Comparison of ENCODE assay signal across 1 cellular context in the genomic region with DNA sequence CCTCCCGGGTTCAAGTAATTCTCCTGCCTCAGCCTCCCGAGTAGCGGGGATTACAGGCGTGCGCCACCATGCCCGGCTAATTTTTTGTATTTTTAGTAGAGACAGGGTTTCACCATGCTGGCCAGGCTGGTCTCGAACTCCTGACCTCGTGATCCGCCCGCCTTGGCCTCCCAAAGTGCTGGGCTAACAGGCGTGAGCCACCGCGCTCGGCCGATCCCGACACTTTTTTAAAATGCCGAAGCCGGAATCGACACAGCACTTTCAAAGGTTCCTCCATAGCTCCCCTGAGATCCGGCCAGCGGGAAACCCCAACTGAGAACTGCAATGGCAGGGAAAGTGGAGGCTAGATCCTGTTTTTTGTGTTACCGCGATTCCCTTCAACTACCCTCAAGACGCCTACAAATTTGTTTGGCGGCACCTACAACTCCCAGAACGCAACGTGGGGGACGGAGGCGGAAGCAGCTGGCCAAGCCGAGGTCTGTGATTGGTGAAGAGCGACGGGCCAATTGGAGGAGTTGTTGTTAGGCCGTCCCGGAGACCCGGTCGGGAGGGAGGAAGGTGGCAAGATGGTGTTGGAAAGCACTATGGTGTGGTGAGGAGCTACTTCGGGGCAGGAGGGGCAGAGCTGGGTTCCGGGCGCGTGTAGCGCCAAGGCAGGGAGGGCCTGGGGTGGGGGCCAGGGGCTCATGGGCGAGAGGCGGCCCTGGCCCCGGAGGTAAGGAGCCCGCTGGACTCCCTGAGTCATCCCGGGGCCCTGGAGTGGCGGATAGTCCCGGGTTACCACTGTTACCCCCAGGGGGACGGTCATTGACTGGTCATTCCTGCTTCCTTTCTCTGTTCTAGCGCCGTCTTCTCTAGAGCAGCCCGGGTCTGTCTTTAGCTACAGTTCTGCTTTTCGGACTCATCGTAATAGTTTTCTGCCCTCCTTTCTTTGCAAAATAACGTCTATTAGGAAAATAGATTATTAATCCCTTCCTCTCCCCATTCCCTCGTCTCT.
A peak's percentile ranks its signal among the peaks of the same experiment; 100 is the strongest.
TF ChIP-seq lines count a peak whose summit lies in the region.

PSMD4 (plus strand) TSS at position 518 of the 997 bp plus-strand sequence; CDS start at position 567, 49 bp downstream.

TF ChIP-seq in A549, 52 proteins besides CTCF, POLR2A, EP300 and RAD21 (continued from another document):
- TF ChIP-seq, protein P1, sequence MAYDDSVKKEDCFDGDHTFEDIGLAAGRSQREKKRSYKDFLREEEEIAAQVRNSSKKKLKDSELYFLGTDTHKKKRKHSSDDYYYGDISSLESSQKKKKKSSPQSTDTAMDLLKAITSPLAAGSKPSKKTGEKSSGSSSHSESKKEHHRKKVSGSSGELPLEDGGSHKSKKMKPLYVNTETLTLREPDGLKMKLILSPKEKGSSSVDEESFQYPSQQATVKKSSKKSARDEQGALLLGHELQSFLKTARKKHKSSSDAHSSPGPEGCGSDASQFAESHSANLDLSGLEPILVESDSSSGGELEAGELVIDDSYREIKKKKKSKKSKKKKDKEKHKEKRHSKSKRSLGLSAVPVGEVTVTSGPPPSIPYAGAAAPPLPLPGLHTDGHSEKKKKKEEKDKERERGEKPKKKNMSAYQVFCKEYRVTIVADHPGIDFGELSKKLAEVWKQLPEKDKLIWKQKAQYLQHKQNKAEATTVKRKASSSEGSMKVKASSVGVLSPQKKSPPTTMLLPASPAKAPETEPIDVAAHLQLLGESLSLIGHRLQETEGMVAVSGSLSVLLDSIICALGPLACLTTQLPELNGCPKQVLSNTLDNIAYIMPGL (CRISPR knock-in tag; IDR thresholded peaks at IDR 0.05; ENCODE audit: borderline replicate concordance) = no peak; the same call in 1 of the 2 replicates
- TF ChIP-seq EHF (CRISPR knock-in tag; IDR thresholded peaks at IDR 0.05) = peak; percentile 63; the same call in 1 of the 2 replicates
- TF ChIP-seq, protein P2, sequence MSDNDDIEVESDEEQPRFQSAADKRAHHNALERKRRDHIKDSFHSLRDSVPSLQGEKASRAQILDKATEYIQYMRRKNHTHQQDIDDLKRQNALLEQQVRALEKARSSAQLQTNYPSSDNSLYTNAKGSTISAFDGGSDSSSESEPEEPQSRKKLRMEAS (IDR thresholded peaks at IDR 0.05) = peak; percentile 85
- TF ChIP-seq E2F6 (IDR thresholded peaks at IDR 0.05; ENCODE audit: borderline replicate concordance, low read depth) = peak; percentile 75
- TF ChIP-seq HOXB5 (CRISPR knock-in tag; IDR thresholded peaks at IDR 0.05) = 0 out of 2 replicates have a peak, but pooled peaks have one; percentile 66
- no peak for TF ChIP-seq KDM1A (IDR thresholded peaks at IDR 0.05; ENCODE audit: low read depth)
- no peak for TF ChIP-seq MYC (IDR thresholded peaks at IDR 0.05; ENCODE audit: borderline replicate concordance, low read length)
- no peak for TF ChIP-seq NFE2L2 (conservative IDR thresholded peaks at IDR 0.05; ENCODE audit: low read length)
- no peak for TF ChIP-seq SMC3 (IDR thresholded peaks at IDR 0.05)
- TF ChIP-seq BCL3 (IDR thresholded peaks at IDR 0.05) = peak; percentile 90
- TF ChIP-seq GATA3 (IDR thresholded peaks at IDR 0.05; ENCODE audit: borderline replicate concordance) = no peak
- TF ChIP-seq ZNF302 (CRISPR knock-in tag; IDR thresholded peaks at IDR 0.05) = no peak
- TF ChIP-seq JUNB (IDR thresholded peaks at IDR 0.05) = no peak
- peak; percentile 78; the same call in 1 of the 2 replicates for TF ChIP-seq PHF8 (IDR thresholded peaks at IDR 0.05; ENCODE audit: borderline replicate concordance, low read depth)
- no peak for TF ChIP-seq ZFP36 (IDR thresholded peaks at IDR 0.05; ENCODE audit: borderline replicate concordance, partially characterized antibody)
- TF ChIP-seq CHD4 (IDR thresholded peaks at IDR 0.05; ENCODE audit: borderline replicate concordance) = peak; percentile 97
- no peak for TF ChIP-seq POLR2AphosphoS2 (conservative IDR thresholded peaks at IDR 0.05; ENCODE audit: low read length)
- no peak for TF ChIP-seq TP53 (CRISPR knock-in tag; IDR thresholded peaks at IDR 0.05)
- no peak for TF ChIP-seq HES2 (IDR thresholded peaks at IDR 0.05)
- no peak for TF ChIP-seq CEBPB (IDR thresholded peaks at IDR 0.05)
- TF ChIP-seq HEYL (CRISPR knock-in tag; IDR thresholded peaks at IDR 0.05) = no peak
- TF ChIP-seq, protein P3, sequence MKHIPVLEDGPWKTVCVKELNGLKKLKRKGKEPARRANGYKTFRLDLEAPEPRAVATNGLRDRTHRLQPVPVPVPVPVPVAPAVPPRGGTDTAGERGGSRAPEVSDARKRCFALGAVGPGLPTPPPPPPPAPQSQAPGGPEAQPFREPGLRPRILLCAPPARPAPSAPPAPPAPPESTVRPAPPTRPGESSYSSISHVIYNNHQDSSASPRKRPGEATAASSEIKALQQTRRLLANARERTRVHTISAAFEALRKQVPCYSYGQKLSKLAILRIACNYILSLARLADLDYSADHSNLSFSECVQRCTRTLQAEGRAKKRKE (CRISPR knock-in tag; IDR thresholded peaks at IDR 0.05; ENCODE audit: low read depth) = no peak; the same call in 1 of the 2 replicates
- no peak for TF ChIP-seq NPAS2 (CRISPR knock-in tag; IDR thresholded peaks at IDR 0.05; ENCODE audit: borderline replicate concordance)
